Comparison of ENCODE assay signal across 26 cellular contexts in genomic region chr10:61197022-61197421, GRCh38.
DNase-seq lines count a peak whose midpoint lies in the region; ATAC-seq and TF ChIP-seq lines count a peak whose summit lies in the region.
"Had no signal": no experiment of that assay in that cellular context is flagged by ENCODE, and none has a peak within 500 bp of the region (broad histone marks: within the 10 kb centered on the region; RNA-seq: fewer than 3 reads in every experiment).

No MANE protein-coding gene starts in this region.

- no peak overlapping the region for H3K4me3 Mint-ChIP-seq in natural killer cell
- H3K4me3 Mint-ChIP-seq: CD8-positive, alpha-beta memory T cell; central memory CD8-positive, alpha-beta T cell; dendritic cell treated with granulocyte-macrophage colony-stimulating factor and Interleukin-4, amounts not matched to agents 40 ng/mL and 50 ng/mL, for 4 days; endodermal cell; HFFc6; immature natural killer cell; T-helper 17 cell had no signal

- POLR2A ChIA-PET in AG04449 (lab: Yijun Ruan, JAX), result no interaction called here
- POLR2A ChIA-PET in PC-9 (lab: Charles Lee; ENCODE audit: unreplicated experiment), result no interaction called here

- H3K9me3 ChIP-seq in PC-9 (ENCODE audit: insufficient read depth, low read depth), result no peaks in the 10 kb centered on the region
- H3K9me3 ChIP-seq: testis, vagina had no signal

- no peaks in the 10 kb centered on the region; the same call in 1 of the 2 replicates for H3K9me2 ChIP-seq in PC-9 (ENCODE audit: insufficient read depth)

- CTCF ChIA-PET in AG04449 (lab: Yijun Ruan, JAX), result interaction anchor here (1.0 to 2.2 kb wide), 3 partner anchors 9 to 380 kb away, joined by 3 to 8 read pairs (median 4); no protein-coding TSS in a partner anchor
- CTCF ChIA-PET in PC-9 (lab: Charles Lee), result no interaction called here

- no peaks in the 10 kb centered on the region for H3K79me2 ChIP-seq in PC-9 (ENCODE audit: low read depth)

- H3F3A ChIP-seq in PC-9 (ENCODE audit: insufficient read depth, low read depth), result no peaks in the 10 kb centered on the region

- H3K4me3 ChIP-seq in AG04449 (ENCODE audit: low read depth, low read length) (no peak overlapping the region), PC-9 (no peak overlapping the region)
- H3K4me3 ChIP-seq: gastroesophageal sphincter, smooth muscle cell, testis, vagina had no signal

- no peaks in the 10 kb centered on the region for H3K27me3 ChIP-seq in PC-9 (ENCODE audit: insufficient read depth, low read depth)
- H3K27me3 ChIP-seq: gastroesophageal sphincter, testis, vagina had no signal

- H3K9me3 Mint-ChIP-seq in natural killer cell, result peaks cover 5 to 6% of the 10 kb centered on the region in 2 donors
- H3K9me3 Mint-ChIP-seq: HFFc6 had no signal

- no peak overlapping the region for H3K4me2 ChIP-seq in PC-9
- H3K4me2 ChIP-seq: smooth muscle cell had no signal

- intact Hi-C loops in PC-9 (cut with micrococcal nuclease; ENCODE audit: unreplicated experiment) (no loop called here), natural killer cell (cut with micrococcal nuclease) (no loop called here)

- BruUV-seq in PC-9 (replicated peaks; lab: Mats Ljungman, UMichigan), result no TSS peak

- H3K36me3 Mint-ChIP-seq in natural killer cell, result no peaks in the 10 kb centered on the region
- H3K36me3 Mint-ChIP-seq: CD8-positive, alpha-beta memory T cell had no signal

- H3K4me1 ChIP-seq in PC-9 (replicated peaks; ENCODE audit: insufficient read depth), result no peaks in the 10 kb centered on the region
- H3K4me1 ChIP-seq: testis had no signal

- DNase-seq in AG04449 (ENCODE audit: low read depth, low spot score) (peak; percentile 0), LHCN-M2 (ENCODE audit: low read depth) (peak; percentile 67), fibroblast of peridontal ligament (ENCODE audit: extremely low read depth) (peak; percentile 51), pons (ENCODE audit: low spot score) (peak; percentile 13), PC-9 (no peak), natural killer cell (no peak)
- DNase-seq in activated CD8-positive, alpha-beta memory T cell treated with anti-CD3 and anti-CD28 coated beads, Interleukin-2, amount 50 U/mL, for 4 hours, result no peak
- DNase-seq: activated T-cell treated with anti-CD3 and anti-CD28 coated beads, Interleukin-2, amount 50 U/mL, for 48 hours; CD8-positive, alpha-beta memory T cell; DMS79; endodermal cell; HFFc6; immature natural killer cell; left cardiac atrium; mesendoderm; NCI-H1436 treated with DMSO at 0.1 percent for 48 hours; NCI-H2081 treated with DMSO at 0.1 percent for 48 hours; stimulated activated naive CD8-positive, alpha-beta T cell treated with anti-CD3 and anti-CD28 coated beads, Interleukin-15, Interleukin-2, amounts not matched to agents 100 U/mL and 50 U/mL, for 24 hours; T-helper 17 cell; testis had no signal

- TF ChIP-seq CTCF in AG04449 (IDR thresholded peaks at IDR 0.05; ENCODE audit: insufficient read depth, low read length, missing control alignments), result no peak
- TF ChIP-seq CTCF in PC-9 (conservative IDR thresholded peaks at IDR 0.05), result no peak
- no peak for TF ChIP-seq CTCF in natural killer cell (IDR thresholded peaks at IDR 0.05)

- H3K27ac ChIP-seq in PC-9, result no peak overlapping the region
- H3K27ac ChIP-seq: testis, vagina had no signal

- H4K20me1 ChIP-seq in PC-9 (ENCODE audit: insufficient read depth), result no peaks in the 10 kb centered on the region

- H3K4me1 Mint-ChIP-seq in natural killer cell, result no peaks in the 10 kb centered on the region
- H3K4me1 Mint-ChIP-seq: CD8-positive, alpha-beta memory T cell; central memory CD8-positive, alpha-beta T cell; endodermal cell; immature natural killer cell; T-helper 17 cell had no signal

- peaks cover 0 to 3% of the 10 kb centered on the region in 2 donors for H3K27me3 Mint-ChIP-seq in natural killer cell (ENCODE audit: low read depth in 2 of 2)
- H3K27me3 Mint-ChIP-seq: central memory CD8-positive, alpha-beta T cell; dendritic cell treated with granulocyte-macrophage colony-stimulating factor and Interleukin-4, amounts not matched to agents 40 ng/mL and 50 ng/mL, for 4 days; T-helper 17 cell had no signal

- no peak for ATAC-seq in natural killer cell
- ATAC-seq: esophagus mucosa; gastroesophageal sphincter; stimulated activated naive CD8-positive, alpha-beta T cell treated with anti-CD3 and anti-CD28 coated beads, Interleukin-15, Interleukin-2, amounts not matched to agents 100 U/mL and 50 U/mL, for 24 hours; T-helper 17 cell had no signal

- no peak overlapping the region for H3K27ac Mint-ChIP-seq in natural killer cell
- H3K27ac Mint-ChIP-seq: CD8-positive, alpha-beta memory T cell; dendritic cell treated with granulocyte-macrophage colony-stimulating factor and Interleukin-4, amounts not matched to agents 40 ng/mL and 50 ng/mL, for 4 days; endodermal cell; HFFc6; immature natural killer cell; T-helper 17 cell had no signal

- H2AFZ ChIP-seq in PC-9, result no peak overlapping the region

- H3K36me3 ChIP-seq in PC-9 (ENCODE audit: low read depth), result no peaks in the 10 kb centered on the region
- H3K36me3 ChIP-seq: gastroesophageal sphincter, vagina had no signal

Comparison
In these comparisons a context has a peak if more than half of its experiments do, and no peak if none do; other contexts are left out.
1. DNase-seq: peak in AG04449 (single experiment), LHCN-M2 (single experiment), fibroblast of peridontal ligament (single experiment) and pons (single experiment); none in activated CD8-positive, alpha-beta memory T cell treated with anti-CD3 and anti-CD28 coated beads, Interleukin-2, amount 50 U/mL, for 4 hours (single experiment), PC-9 (0 of 2) and natural killer cell (single experiment).